ENCODE assay signal across 23 cellular contexts in genomic region chr12:43329381-43329780, GRCh38.
"Had no signal": no experiment of that assay in that cellular context is flagged by ENCODE, and none has a peak within 500 bp of the region (broad histone marks: within the 10 kb centered on the region; RNA-seq: fewer than 3 reads in every experiment).

No MANE protein-coding gene starts in this region.

- H3K4me1 ChIP-seq: ascending aorta had no signal

- H3K4me3 Mint-ChIP-seq: activated B cell treated with CpG ODN at 0.5 μM for 24 hours; activated CD4-positive, alpha-beta T cell treated with anti-CD3 and anti-CD28 coated beads, Interleukin-2, amount 10 ng/mL, durations not matched to agents 24 days and 14 days; activated CD8-positive, alpha-beta memory T cell treated with anti-CD3 and anti-CD28 coated beads, Interleukin-2, amount 10 ng/mL, durations not matched to agents 7 days and 5 days; activated naive CD4-positive, alpha-beta T cell treated with anti-CD3 and anti-CD28 coated beads, Interleukin-2, amount 50 U/mL, for 24 hours; activated T-cell treated with anti-CD3 and anti-CD28 coated beads, Interleukin-2, amount 50 U/mL, for 24 hours; activated T-helper 1 cell treated with anti-CD3 and anti-CD28 coated beads, Interleukin-12 subunit alpha, Interleukin-12 subunit beta, Interleukin-2, Interleukin-4 antibody, amounts not matched to agents 30 ng/mL and 10 ng/mL and 1 ng/mL, durations not matched to agents 14 hours and 24 hours and 36 hours; T-helper 17 cell had no signal

- H3K9me3 ChIP-seq: ascending aorta had no signal

- H3K36me3 Mint-ChIP-seq: activated CD8-positive, alpha-beta memory T cell treated with anti-CD3 and anti-CD28 coated beads, Interleukin-2, amount 10 ng/mL, durations not matched to agents 7 days and 5 days; activated naive CD4-positive, alpha-beta T cell treated with anti-CD3 and anti-CD28 coated beads, Interleukin-2, amount 50 U/mL, for 24 hours had no signal

- H3K27me3 ChIP-seq: ascending aorta had no signal

- DNase-seq: activated B cell treated with CpG ODN at 0.5 μM for 24 hours; activated CD4-positive, alpha-beta T cell treated with anti-CD3 and anti-CD28 coated beads for 1 hour; activated CD4-positive, alpha-beta T cell treated with anti-CD3 and anti-CD28 coated beads, Interleukin-2, amount 10 ng/mL, durations not matched to agents 24 days and 14 days; activated CD4-positive, alpha-beta T cell treated with anti-CD3 and anti-CD28 coated beads, Interleukin-2, amount 50 U/mL, for 48 hours; activated CD8-positive, alpha-beta memory T cell treated with anti-CD3 and anti-CD28 coated beads, Interleukin-2, amount 10 ng/mL, durations not matched to agents 7 days and 5 days; activated effector memory CD4-positive, alpha-beta T cell treated with Interleukin-2 at 50 U/mL for 16 hours; activated naive CD4-positive, alpha-beta T cell; activated T-cell treated with anti-CD3 and anti-CD28 coated beads, Interleukin-2, amount 50 U/mL, for 24 hours; amniotic stem cell; MM.1S; NCI-H1105; NCI-H1436 treated with DMSO at 0.1 percent for 48 hours; NCI-H187; NCI-H2081; NCI-H2227 treated with DMSO at 0.1 percent for 48 hours; NCI-H526 treated with DMSO at 0.1 percent for 48 hours; NCI-H82; SIG-M5; T-helper 17 cell; T-helper 9 cell had no signal

- H3K27ac Mint-ChIP-seq: activated B cell treated with CpG ODN at 0.5 μM for 24 hours; activated CD4-positive, alpha-beta T cell treated with anti-CD3 and anti-CD28 coated beads, Interleukin-2, amount 10 ng/mL, durations not matched to agents 24 days and 14 days; activated CD8-positive, alpha-beta memory T cell treated with anti-CD3 and anti-CD28 coated beads, Interleukin-2, amount 10 ng/mL, durations not matched to agents 7 days and 5 days; activated naive CD4-positive, alpha-beta T cell treated with anti-CD3 and anti-CD28 coated beads, Interleukin-2, amount 50 U/mL, for 24 hours; activated T-cell treated with anti-CD3 and anti-CD28 coated beads, Interleukin-2, amount 50 U/mL, for 24 hours; activated T-helper 1 cell treated with anti-CD3 and anti-CD28 coated beads, Interleukin-12 subunit alpha, Interleukin-12 subunit beta, Interleukin-2, Interleukin-4 antibody, amounts not matched to agents 30 ng/mL and 10 ng/mL and 1 ng/mL, durations not matched to agents 14 hours and 24 hours and 36 hours; T-helper 17 cell had no signal

- H3K27ac ChIP-seq: ascending aorta had no signal

- H3K9me3 Mint-ChIP-seq: activated B cell treated with CpG ODN at 0.5 μM for 24 hours; activated CD4-positive, alpha-beta T cell treated with anti-CD3 and anti-CD28 coated beads, Interleukin-2, amount 10 ng/mL, durations not matched to agents 24 days and 14 days; activated naive CD4-positive, alpha-beta T cell treated with anti-CD3 and anti-CD28 coated beads, Interleukin-2, amount 50 U/mL, for 24 hours had no signal

- H3K27me3 Mint-ChIP-seq: activated CD4-positive, alpha-beta T cell treated with anti-CD3 and anti-CD28 coated beads, Interleukin-2, amount 10 ng/mL, durations not matched to agents 24 days and 14 days; activated CD8-positive, alpha-beta memory T cell treated with anti-CD3 and anti-CD28 coated beads, Interleukin-2, amount 10 ng/mL, durations not matched to agents 7 days and 5 days; activated T-cell treated with anti-CD3 and anti-CD28 coated beads, Interleukin-2, amount 50 U/mL, for 24 hours; T-helper 17 cell had no signal

- H3K4me1 Mint-ChIP-seq: activated B cell treated with CpG ODN at 0.5 μM for 24 hours; activated CD4-positive, alpha-beta T cell treated with anti-CD3 and anti-CD28 coated beads, Interleukin-2, amount 10 ng/mL, durations not matched to agents 24 days and 14 days; activated CD8-positive, alpha-beta memory T cell treated with anti-CD3 and anti-CD28 coated beads, Interleukin-2, amount 10 ng/mL, durations not matched to agents 7 days and 5 days; activated naive CD4-positive, alpha-beta T cell treated with anti-CD3 and anti-CD28 coated beads, Interleukin-2, amount 50 U/mL, for 24 hours; T-helper 17 cell had no signal

- ATAC-seq: activated CD8-positive, alpha-beta memory T cell treated with anti-CD3 and anti-CD28 coated beads, Interleukin-2, amount 10 ng/mL, durations not matched to agents 7 days and 5 days; T-helper 17 cell had no signal

- H3K4me3 ChIP-seq: ascending aorta had no signal

- H3K36me3 ChIP-seq: ascending aorta had no signal
